Comparison of ENCODE assay signal across 8 cellular contexts in the genomic region with DNA sequence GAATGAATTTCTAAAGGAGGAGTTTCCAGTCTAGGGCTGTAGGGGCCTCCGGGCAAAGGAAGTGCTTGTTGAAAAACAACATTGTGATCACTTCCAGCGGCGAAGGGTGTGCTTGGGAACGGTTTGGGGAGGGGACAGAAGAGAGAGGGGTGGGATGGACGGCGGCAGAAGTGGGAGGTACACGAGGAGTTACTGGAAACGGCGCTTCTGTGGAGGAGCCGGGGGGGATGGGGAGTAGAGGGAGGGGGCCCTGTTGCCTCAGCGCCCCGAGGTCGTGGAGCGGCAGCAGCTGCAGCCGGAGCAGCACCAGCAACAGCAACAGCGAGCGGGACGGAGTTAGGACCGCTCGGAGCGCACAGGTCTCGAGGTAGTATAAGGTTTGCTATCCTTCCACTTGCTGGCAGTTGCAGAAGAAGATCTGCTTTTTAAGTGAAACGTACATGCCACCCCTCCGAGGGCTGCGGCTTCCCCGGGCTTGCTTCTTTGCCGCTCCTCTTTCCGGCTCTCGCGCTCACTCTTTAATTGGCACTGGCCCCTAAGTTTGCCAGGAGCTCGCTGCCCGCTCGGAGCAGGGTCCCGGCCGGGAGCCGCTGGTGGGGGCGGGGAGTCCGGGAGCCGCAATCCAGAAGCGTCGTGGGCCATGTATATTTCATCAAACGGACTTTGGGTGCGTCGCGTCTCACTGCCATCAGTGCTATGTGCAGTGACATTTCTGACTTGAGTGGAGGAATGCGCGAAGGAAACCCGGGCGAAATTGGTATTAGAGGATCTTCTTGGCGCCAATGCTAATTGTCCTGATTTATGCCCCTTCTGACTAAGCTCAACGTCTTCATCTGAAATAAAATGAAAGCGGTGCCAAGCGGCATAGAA. TPM values are rescaled to one million over a fixed set of nuclear protein-coding genes. Genes with fewer than 3 reads are reported as not detected.
DNase-seq lines count a peak whose midpoint lies in the region; ATAC-seq and TF ChIP-seq lines count a peak whose summit lies in the region.

No MANE protein-coding gene starts in this region.

- H3K4me1 ChIP-seq in gastroesophageal sphincter, result peaks cover 0 to 26% (median 14%) of the 10 kb centered on the region in 3 donors

- H3K36me3 ChIP-seq in gastroesophageal sphincter, result no peaks in the 10 kb centered on the region

- H3K4me3 ChIP-seq in gastroesophageal sphincter, result peak overlapping the region; percentile 47 to 64

- no peaks in the 10 kb centered on the region for H3K9me3 ChIP-seq in gastroesophageal sphincter

- H3K36me3 Mint-ChIP-seq in activated T-cell treated with anti-CD3 and anti-CD28 coated beads, Interleukin-2, amount 50 U/mL, for 72 hours (ENCODE audit: insufficient read depth in 2 of 2), result no peaks in the 10 kb centered on the region

- H3K27me3 ChIP-seq in gastroesophageal sphincter, result peaks cover 27% of the 10 kb centered on the region

- WGBS in gastroesophageal sphincter (ENCODE audit: low coverage in 1 of 2), 2 donors, result 0 to 4% methylated on average over 14 to 34 of the region's 53 CpGs

- peaks cover 22% of the 10 kb centered on the region for H3K4me1 Mint-ChIP-seq in activated T-cell treated with anti-CD3 and anti-CD28 coated beads, Interleukin-2, amount 50 U/mL, for 72 hours (ENCODE audit: low read depth)

- peak overlapping the region in 2 of 4 donors; percentile 40 to 43 for H3K27ac ChIP-seq in gastroesophageal sphincter

- no peak overlapping the region for H3K27ac Mint-ChIP-seq in activated T-cell treated with anti-CD3 and anti-CD28 coated beads, Interleukin-2, amount 50 U/mL, for 72 hours

- peak; percentile 74 to 81 for ATAC-seq in activated T-cell treated with anti-CD3 and anti-CD28 coated beads, Interleukin-2, amount 50 U/mL, for 72 hours (replicated peaks in 1 of 2)
- ATAC-seq in gastroesophageal sphincter, result peak; percentile 47
- ATAC-seq in HG03378 (IDR thresholded peaks at IDR 0.05; ENCODE audit: unreplicated experiment), result no peak

- DNase-seq in activated gamma-delta T cell treated with Interleukin-2 at 50 U/mL for 16 hours (peak; percentile 6), activated gamma-delta T cell (lab: John Stamatoyannopoulos, UW) (no peak), HPDE6-E6E7 (ENCODE audit: extremely low spot score) (peak; percentile 48), occipital lobe (lab: John Stamatoyannopoulos, UW) (peak; percentile 38), HUDEP-2 (lab: John Stamatoyannopoulos, UW; ENCODE audit: unreplicated experiment in 76 of 76) (no peak)
- DNase-seq in activated T-cell treated with anti-CD3 and anti-CD28 coated beads, Interleukin-2, amount 50 U/mL, for 72 hours, result peak; percentile 20 to 34

- no peak for TF ChIP-seq POLR2A in gastroesophageal sphincter (IDR thresholded peaks at IDR 0.05)

- no peak for TF ChIP-seq EP300 in gastroesophageal sphincter (IDR thresholded peaks at IDR 0.05)

- no peaks in the 10 kb centered on the region for H3K9me3 Mint-ChIP-seq in activated T-cell treated with anti-CD3 and anti-CD28 coated beads, Interleukin-2, amount 50 U/mL, for 72 hours

- peak overlapping the region; percentile 86 to 89 for H3K4me3 Mint-ChIP-seq in activated T-cell treated with anti-CD3 and anti-CD28 coated beads, Interleukin-2, amount 50 U/mL, for 72 hours

- peaks cover 69% of the 10 kb centered on the region for H3K27me3 Mint-ChIP-seq in activated T-cell treated with anti-CD3 and anti-CD28 coated beads, Interleukin-2, amount 50 U/mL, for 72 hours (ENCODE audit: low read depth)

- no peak for TF ChIP-seq CTCF in gastroesophageal sphincter (IDR thresholded peaks at IDR 0.05)

RNA-seq across cellular contexts. Expression of a gene that starts 0.8 kb away (rescaled TPM):
- total RNA-seq in activated T-cell treated with anti-CD3 and anti-CD28 coated beads, Interleukin-2, amount 50 U/mL, for 72 hours, result under 1 TPM in 1 of 2 donors, not detected in 1; 0.48 TPM
- 1 to 10 TPM in 2 of 4 donors, under 1 TPM in 2; 0.20 to 3.0 (median 1.0) TPM for total RNA-seq in gastroesophageal sphincter
- 18.6 TPM for total RNA-seq in occipital lobe

Comparison
In these comparisons a context has a peak if more than half of its experiments do, and no peak if none do; other contexts are left out.
1. DNase-seq: peak in activated gamma-delta T cell treated with Interleukin-2 at 50 U/mL for 16 hours (single experiment), HPDE6-E6E7 (single experiment), activated T-cell treated with anti-CD3 and anti-CD28 coated beads, Interleukin-2, amount 50 U/mL, for 72 hours (2 of 2) and occipital lobe (single experiment); none in activated gamma-delta T cell (single experiment) and HUDEP-2 (0 of 76).